In the genomic region with DNA sequence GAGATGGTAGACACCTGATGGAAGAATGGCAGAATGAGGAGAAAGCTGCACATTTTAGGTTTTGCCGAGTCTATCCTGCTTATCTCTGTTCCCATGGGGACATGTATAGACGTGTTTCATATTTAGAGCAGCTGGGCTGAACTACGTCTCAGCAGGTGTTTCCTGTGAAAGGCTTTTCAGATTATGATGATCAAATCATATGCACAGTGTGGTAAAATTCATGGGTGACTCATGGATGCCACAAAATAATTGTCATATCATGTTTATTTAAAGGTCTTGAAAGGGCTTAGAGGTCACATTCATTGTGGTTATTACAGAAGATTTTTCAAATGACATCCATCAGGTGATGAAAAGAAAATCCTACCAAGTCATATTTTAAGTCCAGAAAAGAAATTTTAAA, we compare ENCODE assay signal across 8 cellular contexts.
A peak's percentile ranks its signal among the peaks of the same experiment; 100 is the strongest.
DNase-seq lines count a peak whose midpoint lies in the region; ATAC-seq and TF ChIP-seq lines count a peak whose summit lies in the region.

No MANE protein-coding gene starts in this region.

- H3K27ac ChIP-seq in substantia nigra (ENCODE audit: low read depth, low read length, poor library complexity, severe bottlenecking) (no peak overlapping the region), suprapubic skin (no peak overlapping the region)

- H3K27ac Mint-ChIP-seq in activated T-helper 2 cell treated with anti-CD3 and anti-CD28 coated beads, Interferon-gamma antibody, Interleukin-2, Interleukin-4, amounts not matched to agents 10 μg/mL and 5 μg/mL and 100 μg/mL, durations not matched to agents 14 hours and 24 hours and 36 hours: peak overlapping the region; percentile 49

- no peak overlapping the region for H3K4me3 ChIP-seq in suprapubic skin

- DNase-seq in ELR (ENCODE audit: low read depth) (peak; percentile 42), substantia nigra (lab: John Stamatoyannopoulos, UW) (no peak), COLO829 (ENCODE audit: low spot score) (no peak), suprapubic skin (ENCODE audit: low spot score in 2 of 2) (no peak), DMS 273 (lab: John Stamatoyannopoulos, UW; ENCODE audit: unreplicated experiment) (no peak)
- peak; percentile 22 for DNase-seq in activated T-helper 2 cell treated with anti-CD3 and anti-CD28 coated beads, Interferon-gamma antibody, Interleukin-2, Interleukin-4, amounts not matched to agents 10 μg/mL and 5 μg/mL and 100 μg/mL, durations not matched to agents 14 hours and 24 hours and 36 hours (ENCODE audit: low spot score)

- no peaks in the 10 kb centered on the region for H3K27me3 ChIP-seq in suprapubic skin

- no peak for TF ChIP-seq POLR2A in suprapubic skin (IDR thresholded peaks at IDR 0.05)

- no peak for TF ChIP-seq CTCF in suprapubic skin (IDR thresholded peaks at IDR 0.05)

- H3K4me1 Mint-ChIP-seq in activated T-helper 2 cell treated with anti-CD3 and anti-CD28 coated beads, Interferon-gamma antibody, Interleukin-2, Interleukin-4, amounts not matched to agents 10 μg/mL and 5 μg/mL and 100 μg/mL, durations not matched to agents 14 hours and 24 hours and 36 hours (ENCODE audit: low read depth): peaks cover 36% of the 10 kb centered on the region

- peak; percentile 90 for ATAC-seq in GM19463 (IDR thresholded peaks at IDR 0.05; ENCODE audit: unreplicated experiment)
- ATAC-seq in HG03457 (IDR thresholded peaks at IDR 0.05; ENCODE audit: unreplicated experiment): peak; percentile 95

- no peaks in the 10 kb centered on the region for H3K36me3 Mint-ChIP-seq in activated T-helper 2 cell treated with anti-CD3 and anti-CD28 coated beads, Interferon-gamma antibody, Interleukin-2, Interleukin-4, amounts not matched to agents 10 μg/mL and 5 μg/mL and 100 μg/mL, durations not matched to agents 14 hours and 24 hours and 36 hours (ENCODE audit: low read depth)

- peaks cover 18% of the 10 kb centered on the region for H3K4me1 ChIP-seq in suprapubic skin

- WGBS in suprapubic skin: 44% methylated on average over 3 of the region's 3 CpGs

- H3K9me3 Mint-ChIP-seq in activated T-helper 2 cell treated with anti-CD3 and anti-CD28 coated beads, Interferon-gamma antibody, Interleukin-2, Interleukin-4, amounts not matched to agents 10 μg/mL and 5 μg/mL and 100 μg/mL, durations not matched to agents 14 hours and 24 hours and 36 hours: no peaks in the 10 kb centered on the region

- peaks cover 2% of the 10 kb centered on the region for H3K27me3 Mint-ChIP-seq in activated T-helper 2 cell treated with anti-CD3 and anti-CD28 coated beads, Interferon-gamma antibody, Interleukin-2, Interleukin-4, amounts not matched to agents 10 μg/mL and 5 μg/mL and 100 μg/mL, durations not matched to agents 14 hours and 24 hours and 36 hours (ENCODE audit: low read depth)

- no peaks in the 10 kb centered on the region for H3K36me3 ChIP-seq in suprapubic skin

- intact Hi-C loops in activated T-helper 2 cell treated with anti-CD3 and anti-CD28 coated beads, Interferon-gamma antibody, Interleukin-2, Interleukin-4, amounts not matched to agents 10 μg/mL and 5 μg/mL and 100 μg/mL, durations not matched to agents 14 hours and 24 hours and 36 hours (cut with micrococcal nuclease): no loop called here

- TF ChIP-seq EP300 in suprapubic skin (IDR thresholded peaks at IDR 0.05): no peak

- H3K9me3 ChIP-seq in suprapubic skin: no peaks in the 10 kb centered on the region

- H3K4me3 Mint-ChIP-seq in activated T-helper 2 cell treated with anti-CD3 and anti-CD28 coated beads, Interferon-gamma antibody, Interleukin-2, Interleukin-4, amounts not matched to agents 10 μg/mL and 5 μg/mL and 100 μg/mL, durations not matched to agents 14 hours and 24 hours and 36 hours (ENCODE audit: low read depth): no peak overlapping the region

Comparison
In these comparisons a context has a peak if more than half of its experiments do, and no peak if none do; other contexts are left out.
1. DNase-seq: peak in ELR (single experiment) and activated T-helper 2 cell treated with anti-CD3 and anti-CD28 coated beads, Interferon-gamma antibody, Interleukin-2, Interleukin-4, amounts not matched to agents 10 μg/mL and 5 μg/mL and 100 μg/mL, durations not matched to agents 14 hours and 24 hours and 36 hours (single experiment); none in substantia nigra (0 of 49), COLO829 (single experiment), suprapubic skin (0 of 2) and DMS 273 (single experiment).